9 cellular contexts compared by ENCODE assay signal in genomic region chr11:47399860-47400812, GRCh38. TPM values are rescaled to one million over a fixed set of nuclear protein-coding genes. Genes with fewer than 3 reads are reported as not detected.
DNase-seq lines count a peak whose midpoint lies in the region; ATAC-seq and TF ChIP-seq lines count a peak whose summit lies in the region.
"Had no signal": no experiment of that assay in that cellular context is flagged by ENCODE, and none has a peak within 500 bp of the region (broad histone marks: within the 10 kb centered on the region; RNA-seq: fewer than 3 reads in every experiment).

No MANE protein-coding gene starts in this region.

- no peaks in the 10 kb centered on the region for H3K79me2 ChIP-seq in OCI-LY7 (ENCODE audit: insufficient read depth, low read depth, low read length)

- no peak for TF ChIP-seq CTCF in OCI-LY7 (conservative IDR thresholded peaks at IDR 0.05; ENCODE audit: low read length)
- TF ChIP-seq CTCF in body of pancreas (IDR thresholded peaks at IDR 0.05), result no peak
- TF ChIP-seq CTCF in testis (IDR thresholded peaks at IDR 0.05), result no peak

- no peaks in the 10 kb centered on the region for H4K20me1 ChIP-seq in OCI-LY7 (ENCODE audit: insufficient read depth, low read length)

- no peaks in the 10 kb centered on the region for H3K9me2 ChIP-seq in OCI-LY7 (ENCODE audit: insufficient read depth, low read length)

- POLR2A ChIA-PET in OCI-LY7 (lab: Charles Lee), result interaction anchor here (0.6 to 3.0 kb wide), 10 partner anchors 9 to 489 kb away, joined by 3 to 20 read pairs (median 6); partner anchors contain the start of genes ACP2, MADD, SLC39A13 and SPI1

- peak overlapping the region; percentile 88 for H3K4me2 ChIP-seq in OCI-LY7 (ENCODE audit: low read length)

- H3K4me1 ChIP-seq in OCI-LY7 (ENCODE audit: insufficient read depth, low read length, poor library complexity, severe bottlenecking) (peaks cover 81% of the 10 kb centered on the region), body of pancreas (peaks cover 16% of the 10 kb centered on the region), testis (peaks cover 14% of the 10 kb centered on the region)

- peak overlapping the region; percentile 78 for H3K4me3 ChIP-seq in OCI-LY7 (ENCODE audit: low read depth, low read length, poor library complexity, severe bottlenecking)
- peak overlapping the region; percentile 10 to 20 for H3K4me3 ChIP-seq in body of pancreas
- H3K4me3 ChIP-seq in testis, result peak overlapping the region; percentile 55 to 60

- intact Hi-C loops in OCI-LY7 (cut with micrococcal nuclease; ENCODE audit: unreplicated experiment), result loop anchor here (1.0 to 10.0 kb wide), 4 partner anchors 8 to 625 kb away; partner anchors contain the start of genes SLC39A13 and SPI1
- intact Hi-C loops in body of pancreas (cut with DNase I), result no loop called here
- intact Hi-C loops in left colon (cut with DNase I, micrococcal nuclease), result no loop called here
- intact Hi-C loops in testis (cut with DNase I; ENCODE audit: low total_unique reads), result no loop called here

- CTCF ChIA-PET in OCI-LY7 (lab: Charles Lee; ENCODE audit: unreplicated experiment), result interaction anchor here (0.6 to 1.1 kb wide), 4 partner anchors 9 to 655 kb away, joined by 3 to 7 read pairs (median 3); partner anchors contain the start of gene SPI1

- H3K36me3 ChIP-seq in OCI-LY7 (ENCODE audit: insufficient read depth, low read length) (no peaks in the 10 kb centered on the region), body of pancreas (replicated peaks in 1 of 2; ENCODE audit: insufficient read depth in 1 of 2, low read depth in 2 of 2) (no peaks in the 10 kb centered on the region), testis (ENCODE audit: low read depth, missing control alignments) (no peaks in the 10 kb centered on the region)

- BruUV-seq in OCI-LY7 (replicated peaks; lab: Mats Ljungman, UMichigan), result no TSS peak

- H3K9me3 ChIP-seq in OCI-LY7 (ENCODE audit: low read length) (no peaks in the 10 kb centered on the region), body of pancreas (no peaks in the 10 kb centered on the region), testis (no peaks in the 10 kb centered on the region)

- DNase-seq in NCI-H1417 (lab: John Stamatoyannopoulos, UW), result peak in 2 of 3 experiments; percentile 22 to 26
- no peak for DNase-seq in NCI-H1417 treated with DMSO at 0.1 percent for 48 hours (lab: John Stamatoyannopoulos, UW)
- peak; percentile 92 for DNase-seq in OCI-LY7 (ENCODE audit: low spot score)
- peak in 1 of 4 donors; percentile 52 for DNase-seq in body of pancreas
- DNase-seq in left colon, result peak in 1 of 2 donors; percentile 38
- DNase-seq in testis, result no peak
- DNase-seq in Ammon's horn (ENCODE audit: low spot score), result no peak

- H2AFZ ChIP-seq in OCI-LY7 (ENCODE audit: low read length), result no peak overlapping the region; the same call in 1 of the 2 replicates

- H3K27ac ChIP-seq in OCI-LY7 (ENCODE audit: low read depth, low read length, poor library complexity, severe bottlenecking), result peak overlapping the region; percentile 96
- H3K27ac ChIP-seq in body of pancreas, result peak overlapping the region; percentile 52 to 80 (median 70)
- peak overlapping the region; percentile 56 to 80 for H3K27ac ChIP-seq in testis

- no peaks in the 10 kb centered on the region for H3K27me3 ChIP-seq in body of pancreas
- H3K27me3 ChIP-seq in testis, result no peaks in the 10 kb centered on the region

- TF ChIP-seq POLR2A in body of pancreas (IDR thresholded peaks at IDR 0.05), result peak in 2 of 3 donors; percentile 49 to 60
- no peak for TF ChIP-seq POLR2A in testis (IDR thresholded peaks at IDR 0.05)

- 7 to 15% methylated on average over 11 to 27 of the region's 47 CpGs for WGBS in body of pancreas, 2 donors
- 4 to 6% methylated on average over 20 to 42 of the region's 47 CpGs for WGBS in testis, 2 donors

- ATAC-seq in HG02571 (IDR thresholded peaks at IDR 0.05; ENCODE audit: unreplicated experiment) (peak; percentile 54), body of pancreas (peak; percentile 78), left colon (peak; percentile 75)

RNA-seq across cellular contexts. Expression of gene SLC39A13, which starts 8.3 kb away (rescaled TPM):
- total RNA-seq in OCI-LY7 (2014; rRNA removed; shearing (Covaris generic)), result 31.6 and 31.8 TPM in 2 replicates
- total RNA-seq in OCI-LY7 (2022), result 30.5 and 33.9 TPM in 2 replicates
- 10 to 100 TPM; 54.7 TPM for total RNA-seq in body of pancreas
- 10 to 100 TPM; 17.9 to 20.2 TPM for total RNA-seq in left colon
- total RNA-seq in testis, result 10 to 100 TPM; 95.1 to 98.1 TPM
- polyA plus RNA-seq in testis (ENCODE audit: insufficient read depth, low read depth, low replicate concordance), result 99.2 TPM

RNA-seq across cellular contexts. Expression of gene SPI1, which starts 21.8 kb away (rescaled TPM):
- 48.9 and 79.6 TPM in 2 replicates for total RNA-seq in OCI-LY7 (2014; rRNA removed; shearing (Covaris generic))
- total RNA-seq in OCI-LY7 (2022) (71.2 and 73.3 TPM in 2 replicates), body of pancreas (10 to 100 TPM in 1 of 2 donors, 1 to 10 TPM in 1; 7.5 to 10.9 TPM), left colon (10 to 100 TPM in 1 of 2 donors, 1 to 10 TPM in 1; 5.0 to 15.8 TPM), testis (1 to 10 TPM; 4.6 to 7.4 TPM)
- polyA plus RNA-seq in testis (ENCODE audit: insufficient read depth, low read depth, low replicate concordance), result 16.3 TPM
- total RNA-seq: glomerular endothelial cell had no signal

RNA-seq across cellular contexts. Expression of gene PSMC3, which starts 26.1 kb away (rescaled TPM):
- total RNA-seq in OCI-LY7 (2014; rRNA removed; shearing (Covaris generic)), result 122 and 135 TPM in 2 replicates
- total RNA-seq in OCI-LY7 (2022) (127 and 144 TPM in 2 replicates), body of pancreas (10 to 100 TPM; 43.8 to 62.8 TPM), left colon (10 to 100 TPM; 74.8 to 82.5 TPM), testis (100 to 1,000 TPM in 1 of 2 donors, 10 to 100 TPM in 1; 98.1 to 108 TPM)
- 228 TPM for polyA plus RNA-seq in testis (ENCODE audit: insufficient read depth, low read depth, low replicate concordance)

RNA-seq across cellular contexts. Expression of gene MYBPC3, which starts 47.6 kb away (rescaled TPM):
- total RNA-seq in OCI-LY7 (2014; rRNA removed; shearing (Covaris generic)), result 0.10 and 0.25 TPM in 2 replicates
- 0.18 and 0.29 TPM in 2 replicates for total RNA-seq in OCI-LY7 (2022)
- not detected for total RNA-seq in body of pancreas
- total RNA-seq in left colon, result not detected
- total RNA-seq in testis, result under 1 TPM; 0.68 to 0.79 TPM
- polyA plus RNA-seq in testis (ENCODE audit: insufficient read depth, low read depth, low replicate concordance), result 1.7 TPM
- total RNA-seq: glomerular endothelial cell had no signal

RNA-seq across cellular contexts. Expression of gene RAPSN, which starts 48.8 kb away (rescaled TPM):
- total RNA-seq in OCI-LY7 (2014; rRNA removed; shearing (Covaris generic)), result 0.26 TPM in 1 of 2 replicates, not detected in the other
- total RNA-seq in OCI-LY7 (2022) (not detected in 2 replicates), body of pancreas (not detected), left colon (under 1 TPM; 0.61 to 0.70 TPM), testis (under 1 TPM; 0.19 to 0.63 TPM)
- 0.65 TPM for polyA plus RNA-seq in testis (ENCODE audit: insufficient read depth, low read depth, low replicate concordance)
- total RNA-seq: glomerular endothelial cell had no signal

Comparison
In these comparisons a context has a peak if more than half of its experiments do, and no peak if none do; other contexts are left out.
1. DNase-seq: peak in NCI-H1417 (2 of 3) and OCI-LY7 (single experiment); none in NCI-H1417 treated with DMSO at 0.1 percent for 48 hours (single experiment), testis (single experiment) and Ammon's horn (single experiment).
2. H3K4me3 ChIP-seq: peak in every context shown above with its lines; median percentile 78 in OCI-LY7; 58 in testis; 15 in body of pancreas.
3. Peak in every context shown above with its lines, with median percentiles within 50 percentile points of each other: ATAC-seq and H3K27ac ChIP-seq.